Comparison of ENCODE assay signal across 8 cellular contexts in the genomic region with DNA sequence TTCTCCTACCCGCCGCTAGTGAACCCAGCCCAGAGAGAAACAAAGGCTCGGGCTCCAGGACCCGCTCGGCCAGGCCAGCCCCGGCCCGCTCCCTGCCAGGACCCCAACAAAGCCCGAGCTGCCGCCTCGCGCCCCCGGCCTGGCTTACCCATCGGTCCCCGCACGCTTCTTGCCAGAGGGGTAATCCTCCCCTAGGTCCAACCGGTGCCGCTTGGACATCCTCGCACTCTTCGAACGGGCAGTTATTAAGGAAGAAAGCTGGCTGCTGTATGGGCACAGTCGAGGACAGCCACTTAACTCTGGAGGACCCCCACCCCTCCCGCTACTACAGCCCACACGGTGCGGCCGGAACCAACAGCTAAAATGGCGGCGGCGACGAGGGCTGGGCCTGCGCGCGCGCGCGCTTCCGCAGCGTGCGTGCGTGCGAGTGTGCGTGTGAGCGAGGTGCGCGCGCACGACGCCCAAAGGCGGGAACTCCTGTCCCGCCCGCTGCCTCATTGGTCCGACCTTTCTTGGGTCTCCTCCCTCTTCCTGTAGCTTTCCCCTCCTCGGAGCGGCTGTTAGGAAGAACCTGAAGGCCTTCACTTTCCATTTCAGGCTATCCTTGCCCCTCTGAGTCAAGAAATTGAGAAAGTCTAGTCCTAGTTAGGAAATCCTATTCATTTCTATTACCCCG. TPM values are rescaled to one million over a fixed set of nuclear protein-coding genes. Genes with fewer than 3 reads are reported as not detected.
DNase-seq lines count a peak whose midpoint lies in the region; ATAC-seq, FAIRE-seq and TF ChIP-seq lines count a peak whose summit lies in the region.

DHX15 (minus strand) TSS at position 380 of the 676 bp plus-strand sequence; CDS start at position 219, 161 bp downstream.

- CTCF ChIA-PET in activated CD4-positive, alpha-beta T cell treated with anti-CD3 and anti-CD28 coated beads for 36 hours (lab: Charles Lee), result interaction anchor here (0.6 to 1.4 kb wide), 7 partner anchors 15 to 486 kb away, joined by 3 to 5 read pairs (median 4); no protein-coding TSS in a partner anchor

- no peak for TF ChIP-seq CTCF in choroid plexus epithelial cell (conservative IDR thresholded peaks at IDR 0.05; ENCODE audit: low read depth, low read length)
- no peak for TF ChIP-seq CTCF in kidney (IDR thresholded peaks at IDR 0.05; ENCODE audit: borderline replicate concordance, extremely low read depth, insufficient read depth)

- H3K27ac ChIP-seq in kidney (ENCODE audit: low read depth in 2 of 2, low read length in 2 of 2), result peak within 1 kb of the TSS; percentile 97 to 98

- H3K9me3 ChIP-seq in kidney (ENCODE audit: control insufficient read depth in 1 of 2, low read length in 2 of 2), result no peaks in the 10 kb centered on the region

- peak; percentile 90 for TF ChIP-seq POLR2A in GM19193 (IDR thresholded peaks at IDR 0.05; ENCODE audit: extremely low read depth, insufficient read depth, insufficient read length)

- intact Hi-C loops in activated CD4-positive, alpha-beta T cell treated with anti-CD3 and anti-CD28 coated beads for 36 hours (cut with DNase I, micrococcal nuclease), result loop anchor here (1.0 to 5.0 kb wide), 9 partner anchors 67 to 1330 kb away; partner anchors contain the start of genes ANAPC4 (in 2 of the 2), PI4K2B (in 1 of the 2), SEPSECS (in 1 of the 2) and SMIM20 (in 1 of the 2)
- intact Hi-C loops in kidney (cut with DNase I), result no loop called here

- H3K4me1 ChIP-seq in kidney (ENCODE audit: control insufficient read depth in 1 of 2, insufficient read depth in 1 of 2, low read depth in 1 of 2, low read length in 2 of 2), result peaks cover 0 to 5% of the 10 kb centered on the region in 2 donors

- peak; percentile 87 for ATAC-seq in HG03439 (IDR thresholded peaks at IDR 0.05; ENCODE audit: unreplicated experiment)
- peak; percentile 94 for ATAC-seq in activated CD4-positive, alpha-beta T cell treated with anti-CD3 and anti-CD28 coated beads for 36 hours

- no peaks in the 10 kb centered on the region for H3K27me3 Mint-ChIP-seq in activated CD4-positive, alpha-beta T cell treated with anti-CD3 and anti-CD28 coated beads for 36 hours

- H3K4me3 ChIP-seq in choroid plexus epithelial cell (ENCODE audit: low read depth, low read length) (peak within 1 kb of the TSS; percentile 97), kidney (ENCODE audit: low read length in 2 of 2) (peak within 1 kb of the TSS; percentile 79 to 91)

- H3K9me3 Mint-ChIP-seq in activated CD4-positive, alpha-beta T cell treated with anti-CD3 and anti-CD28 coated beads for 36 hours (ENCODE audit: low read depth), result no peaks in the 10 kb centered on the region

- peaks cover 33% of the 10 kb centered on the region for H3K4me1 Mint-ChIP-seq in activated CD4-positive, alpha-beta T cell treated with anti-CD3 and anti-CD28 coated beads for 36 hours

- peak; percentile 21 for FAIRE-seq in kidney (lab: Jason Lieb, UNC)

- no peaks in the 10 kb centered on the region for H3K36me3 ChIP-seq in kidney (ENCODE audit: control insufficient read depth in 1 of 2, insufficient read depth in 2 of 2, low read length in 2 of 2)

- H3K27ac Mint-ChIP-seq in activated CD4-positive, alpha-beta T cell treated with anti-CD3 and anti-CD28 coated beads for 36 hours, result peak within 1 kb of the TSS; percentile 99

- H3K4me3 Mint-ChIP-seq in activated CD4-positive, alpha-beta T cell treated with anti-CD3 and anti-CD28 coated beads for 36 hours, result peak within 1 kb of the TSS; percentile 94

- peaks cover 33% of the 10 kb centered on the region for H3K36me3 Mint-ChIP-seq in activated CD4-positive, alpha-beta T cell treated with anti-CD3 and anti-CD28 coated beads for 36 hours (ENCODE audit: low read depth)

- POLR2A ChIA-PET in activated CD4-positive, alpha-beta T cell treated with anti-CD3 and anti-CD28 coated beads for 36 hours (lab: Charles Lee), result interaction anchor here (0.7 to 1.4 kb wide), 7 partner anchors 11 to 699 kb away, joined by 3 to 5 read pairs (median 3); partner anchors contain the start of genes PI4K2B and SEPSECS

- H3K9ac ChIP-seq in kidney (ENCODE audit: low read length in 2 of 2), result peak within 1 kb of the TSS; percentile 74 to 97

- peak; percentile 98 for DNase-seq in Ammon's horn (ENCODE audit: low spot score)
- DNase-seq in NCI-H510A treated with DMSO at 0.1 percent for 48 hours (lab: John Stamatoyannopoulos, UW), result peak; percentile 81
- DNase-seq in activated CD4-positive, alpha-beta T cell treated with anti-CD3 and anti-CD28 coated beads for 36 hours, result peak; percentile 96
- DNase-seq in choroid plexus epithelial cell (ENCODE audit: low read depth), result peak; percentile 99
- peak; percentile 99 for DNase-seq in kidney
- peak; percentile 94 for DNase-seq in stimulated activated CD4-positive, alpha-beta T cell treated with anti-CD3 and anti-CD28 coated beads, Interleukin-15, amount 100 ng/mL, for 24 hours

RNA-seq across cellular contexts. Expression of gene DHX15, which starts in this region (rescaled TPM):
- total RNA-seq in activated CD4-positive, alpha-beta T cell treated with anti-CD3 and anti-CD28 coated beads for 36 hours, result 100 to 1,000 TPM; 201 to 210 TPM
- 120 TPM for total RNA-seq in kidney
- polyA plus RNA-seq in kidney (ENCODE audit: insufficient read depth, low read depth, low replicate concordance), result 53.4 TPM

Comparison
In these comparisons a context has a peak if more than half of its experiments do, and no peak if none do; other contexts are left out.
1. Peak in every context shown above with its lines: DNase-seq, ATAC-seq, H3K4me3 ChIP-seq and H3K27ac ChIP-seq.